11 cellular contexts compared by ENCODE assay signal in genomic region chr20:12575352-12576095, GRCh38.
DNase-seq lines count a peak whose midpoint lies in the region; ATAC-seq and TF ChIP-seq lines count a peak whose summit lies in the region.
"Had no signal": no experiment of that assay in that cellular context is flagged by ENCODE, and none has a peak within 500 bp of the region (broad histone marks: within the 10 kb centered on the region; RNA-seq: fewer than 3 reads in every experiment).

No MANE protein-coding gene starts in this region.

- peak; percentile 89 to 95 for ATAC-seq in left cardiac atrium

- DNase-seq in NCI-H2171 treated with DMSO at 0.1 percent for 48 hours (lab: John Stamatoyannopoulos, UW) (peak; percentile 15), NCI-H2171 (lab: John Stamatoyannopoulos, UW) (no peak), left cardiac atrium (peak; percentile 76), pons (ENCODE audit: low spot score) (peak; percentile 72), uterus (peak; percentile 71 to 77), NCI-H748 treated with DMSO at 0.1 percent for 48 hours (lab: John Stamatoyannopoulos, UW) (no peak), NCI-H345 (lab: John Stamatoyannopoulos, UW) (no peak)
- DNase-seq in activated CD4-positive, alpha-beta T cell treated with anti-CD3 and anti-CD28 coated beads, Interleukin-2, amount 50 U/mL, for 4 hours: no peak
- DNase-seq: activated naive CD4-positive, alpha-beta T cell treated with anti-CD3 and anti-CD28 coated beads, Interleukin-2, amount 50 U/mL, for 16 hours; NCI-H1105; NCI-H774 had no signal

- TF ChIP-seq CTCF in uterus (IDR thresholded peaks at IDR 0.05): peak in 1 of 4 experiments; percentile 19

- peak overlapping the region; percentile 72 to 76 for H3K27ac ChIP-seq in uterus

- H3K4me1 ChIP-seq in uterus: peaks cover 0 to 9% of the 10 kb centered on the region in 2 donors

- no peaks in the 10 kb centered on the region for H3K27me3 ChIP-seq in uterus

- H3K36me3 ChIP-seq in uterus: no peaks in the 10 kb centered on the region

- TF ChIP-seq POLR2A in uterus (IDR thresholded peaks at IDR 0.05): no peak

- no peaks in the 10 kb centered on the region for H3K9me3 ChIP-seq in uterus

- no peak overlapping the region for H3K4me3 ChIP-seq in uterus

- intact Hi-C loops in left cardiac atrium (cut with DNase I) (no loop called here), uterus (cut with DNase I; ENCODE audit: low total_unique reads) (no loop called here)

Comparison
In these comparisons a context has a peak if more than half of its experiments do, and no peak if none do; other contexts are left out.
1. DNase-seq: peak in NCI-H2171 treated with DMSO at 0.1 percent for 48 hours (single experiment), left cardiac atrium (single experiment), pons (single experiment) and uterus (2 of 2); none in NCI-H2171 (single experiment), NCI-H748 treated with DMSO at 0.1 percent for 48 hours (single experiment), activated CD4-positive, alpha-beta T cell treated with anti-CD3 and anti-CD28 coated beads, Interleukin-2, amount 50 U/mL, for 4 hours (0 of 2) and NCI-H345 (single experiment).